In genomic region chr2:237085261-237086221, GRCh38 we compare ENCODE assay signal across 1 cellular context.
A peak's percentile ranks its signal among the peaks of the same experiment; 100 is the strongest.
TF ChIP-seq lines count a peak whose summit lies in the region.

COPS8 (plus strand) TSS chr2:237085889; CDS start chr2:237085965, 76 bp downstream.

TF ChIP-seq in HepG2, 621 proteins besides CTCF, POLR2A, EP300 and RAD21 (continued from another document and continues in another):
- TF ChIP-seq ZNF337 (CRISPR knock-in tag; IDR thresholded peaks at IDR 0.05; ENCODE audit: borderline replicate concordance, low read depth): peak; percentile 93; the same call in 1 of the 2 replicates
- TF ChIP-seq ZNF331 (CRISPR knock-in tag; IDR thresholded peaks at IDR 0.05): peak; percentile 96
- peak; percentile 51; the same call in 1 of the 2 replicates for TF ChIP-seq ZBED4 (CRISPR knock-in tag; IDR thresholded peaks at IDR 0.05; ENCODE audit: borderline replicate concordance)
- peak; percentile 69; the same call in 1 of the 2 replicates for TF ChIP-seq ZNF615 (CRISPR knock-in tag; IDR thresholded peaks at IDR 0.05; ENCODE audit: borderline replicate concordance)
- TF ChIP-seq ZNF3 (CRISPR knock-in tag; IDR thresholded peaks at IDR 0.05): no peak; the same call in 1 of the 2 replicates
- no peak for TF ChIP-seq FLYWCH1 (CRISPR knock-in tag; IDR thresholded peaks at IDR 0.05)
- peak; percentile 56 for TF ChIP-seq ZNF629 (CRISPR knock-in tag; conservative IDR thresholded peaks at IDR 0.05)
- TF ChIP-seq ZNF124 (CRISPR knock-in tag; IDR thresholded peaks at IDR 0.05): 0 out of 2 replicates have a peak, but pooled peaks have one; percentile 93
- TF ChIP-seq KDM2A (CRISPR knock-in tag; IDR thresholded peaks at IDR 0.05; ENCODE audit: borderline replicate concordance, low read depth): peak; percentile 99
- TF ChIP-seq MATR3 (CRISPR knock-in tag; IDR thresholded peaks at IDR 0.05): no peak
- peak; percentile 99 for TF ChIP-seq HBP1 (CRISPR knock-in tag; IDR thresholded peaks at IDR 0.05; ENCODE audit: low read depth)
- TF ChIP-seq HOXA5 (CRISPR knock-in tag; IDR thresholded peaks at IDR 0.05): peak; percentile 96; the same call in 1 of the 2 replicates
- TF ChIP-seq NR2C2 (CRISPR knock-in tag; IDR thresholded peaks at IDR 0.05; ENCODE audit: borderline replicate concordance): peak; percentile 95
- TF ChIP-seq, protein P1, sequence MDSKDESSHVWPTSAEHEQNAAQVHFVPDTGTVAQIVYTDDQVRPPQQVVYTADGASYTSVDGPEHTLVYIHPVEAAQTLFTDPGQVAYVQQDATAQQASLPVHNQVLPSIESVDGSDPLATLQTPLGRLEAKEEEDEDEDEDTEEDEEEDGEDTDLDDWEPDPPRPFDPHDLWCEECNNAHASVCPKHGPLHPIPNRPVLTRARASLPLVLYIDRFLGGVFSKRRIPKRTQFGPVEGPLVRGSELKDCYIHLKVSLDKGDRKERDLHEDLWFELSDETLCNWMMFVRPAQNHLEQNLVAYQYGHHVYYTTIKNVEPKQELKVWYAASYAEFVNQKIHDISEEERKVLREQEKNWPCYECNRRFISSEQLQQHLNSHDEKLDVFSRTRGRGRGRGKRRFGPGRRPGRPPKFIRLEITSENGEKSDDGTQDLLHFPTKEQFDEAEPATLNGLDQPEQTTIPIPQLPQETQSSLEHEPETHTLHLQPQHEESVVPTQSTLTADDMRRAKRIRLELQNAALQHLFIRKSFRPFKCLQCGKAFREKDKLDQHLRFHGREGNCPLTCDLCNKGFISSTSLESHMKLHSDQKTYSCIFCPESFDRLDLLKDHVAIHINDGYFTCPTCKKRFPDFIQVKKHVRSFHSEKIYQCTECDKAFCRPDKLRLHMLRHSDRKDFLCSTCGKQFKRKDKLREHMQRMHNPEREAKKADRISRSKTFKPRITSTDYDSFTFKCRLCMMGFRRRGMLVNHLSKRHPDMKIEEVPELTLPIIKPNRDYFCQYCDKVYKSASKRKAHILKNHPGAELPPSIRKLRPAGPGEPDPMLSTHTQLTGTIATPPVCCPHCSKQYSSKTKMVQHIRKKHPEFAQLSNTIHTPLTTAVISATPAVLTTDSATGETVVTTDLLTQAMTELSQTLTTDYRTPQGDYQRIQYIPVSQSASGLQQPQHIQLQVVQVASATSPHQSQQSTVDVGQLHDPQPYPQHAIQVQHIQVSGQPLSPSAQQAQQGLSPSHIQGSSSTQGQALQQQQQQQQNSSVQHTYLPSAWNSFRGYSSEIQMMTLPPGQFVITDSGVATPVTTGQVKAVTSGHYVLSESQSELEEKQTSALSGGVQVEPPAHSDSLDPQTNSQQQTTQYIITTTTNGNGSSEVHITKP (CRISPR knock-in tag; IDR thresholded peaks at IDR 0.05; ENCODE audit: low read depth): peak; percentile 84; the same call in 1 of the 2 replicates
- TF ChIP-seq, protein P2, sequence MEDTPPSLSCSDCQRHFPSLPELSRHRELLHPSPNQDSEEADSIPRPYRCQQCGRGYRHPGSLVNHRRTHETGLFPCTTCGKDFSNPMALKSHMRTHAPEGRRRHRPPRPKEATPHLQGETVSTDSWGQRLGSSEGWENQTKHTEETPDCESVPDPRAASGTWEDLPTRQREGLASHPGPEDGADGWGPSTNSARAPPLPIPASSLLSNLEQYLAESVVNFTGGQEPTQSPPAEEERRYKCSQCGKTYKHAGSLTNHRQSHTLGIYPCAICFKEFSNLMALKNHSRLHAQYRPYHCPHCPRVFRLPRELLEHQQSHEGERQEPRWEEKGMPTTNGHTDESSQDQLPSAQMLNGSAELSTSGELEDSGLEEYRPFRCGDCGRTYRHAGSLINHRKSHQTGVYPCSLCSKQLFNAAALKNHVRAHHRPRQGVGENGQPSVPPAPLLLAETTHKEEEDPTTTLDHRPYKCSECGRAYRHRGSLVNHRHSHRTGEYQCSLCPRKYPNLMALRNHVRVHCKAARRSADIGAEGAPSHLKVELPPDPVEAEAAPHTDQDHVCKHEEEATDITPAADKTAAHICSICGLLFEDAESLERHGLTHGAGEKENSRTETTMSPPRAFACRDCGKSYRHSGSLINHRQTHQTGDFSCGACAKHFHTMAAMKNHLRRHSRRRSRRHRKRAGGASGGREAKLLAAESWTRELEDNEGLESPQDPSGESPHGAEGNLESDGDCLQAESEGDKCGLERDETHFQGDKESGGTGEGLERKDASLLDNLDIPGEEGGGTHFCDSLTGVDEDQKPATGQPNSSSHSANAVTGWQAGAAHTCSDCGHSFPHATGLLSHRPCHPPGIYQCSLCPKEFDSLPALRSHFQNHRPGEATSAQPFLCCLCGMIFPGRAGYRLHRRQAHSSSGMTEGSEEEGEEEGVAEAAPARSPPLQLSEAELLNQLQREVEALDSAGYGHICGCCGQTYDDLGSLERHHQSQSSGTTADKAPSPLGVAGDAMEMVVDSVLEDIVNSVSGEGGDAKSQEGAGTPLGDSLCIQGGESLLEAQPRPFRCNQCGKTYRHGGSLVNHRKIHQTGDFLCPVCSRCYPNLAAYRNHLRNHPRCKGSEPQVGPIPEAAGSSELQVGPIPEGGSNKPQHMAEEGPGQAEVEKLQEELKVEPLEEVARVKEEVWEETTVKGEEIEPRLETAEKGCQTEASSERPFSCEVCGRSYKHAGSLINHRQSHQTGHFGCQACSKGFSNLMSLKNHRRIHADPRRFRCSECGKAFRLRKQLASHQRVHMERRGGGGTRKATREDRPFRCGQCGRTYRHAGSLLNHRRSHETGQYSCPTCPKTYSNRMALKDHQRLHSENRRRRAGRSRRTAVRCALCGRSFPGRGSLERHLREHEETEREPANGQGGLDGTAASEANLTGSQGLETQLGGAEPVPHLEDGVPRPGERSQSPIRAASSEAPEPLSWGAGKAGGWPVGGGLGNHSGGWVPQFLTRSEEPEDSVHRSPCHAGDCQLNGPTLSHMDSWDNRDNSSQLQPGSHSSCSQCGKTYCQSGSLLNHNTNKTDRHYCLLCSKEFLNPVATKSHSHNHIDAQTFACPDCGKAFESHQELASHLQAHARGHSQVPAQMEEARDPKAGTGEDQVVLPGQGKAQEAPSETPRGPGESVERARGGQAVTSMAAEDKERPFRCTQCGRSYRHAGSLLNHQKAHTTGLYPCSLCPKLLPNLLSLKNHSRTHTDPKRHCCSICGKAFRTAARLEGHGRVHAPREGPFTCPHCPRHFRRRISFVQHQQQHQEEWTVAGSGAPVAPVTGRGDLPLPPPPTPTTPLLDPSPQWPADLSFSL (CRISPR knock-in tag; IDR thresholded peaks at IDR 0.05): no peak
- peak; percentile 97; the same call in 1 of the 2 replicates for TF ChIP-seq ZNF550 (CRISPR knock-in tag; IDR thresholded peaks at IDR 0.05; ENCODE audit: borderline replicate concordance)
- TF ChIP-seq FOSL2 (CRISPR knock-in tag; IDR thresholded peaks at IDR 0.05): peak; percentile 77
- TF ChIP-seq, protein P3, sequence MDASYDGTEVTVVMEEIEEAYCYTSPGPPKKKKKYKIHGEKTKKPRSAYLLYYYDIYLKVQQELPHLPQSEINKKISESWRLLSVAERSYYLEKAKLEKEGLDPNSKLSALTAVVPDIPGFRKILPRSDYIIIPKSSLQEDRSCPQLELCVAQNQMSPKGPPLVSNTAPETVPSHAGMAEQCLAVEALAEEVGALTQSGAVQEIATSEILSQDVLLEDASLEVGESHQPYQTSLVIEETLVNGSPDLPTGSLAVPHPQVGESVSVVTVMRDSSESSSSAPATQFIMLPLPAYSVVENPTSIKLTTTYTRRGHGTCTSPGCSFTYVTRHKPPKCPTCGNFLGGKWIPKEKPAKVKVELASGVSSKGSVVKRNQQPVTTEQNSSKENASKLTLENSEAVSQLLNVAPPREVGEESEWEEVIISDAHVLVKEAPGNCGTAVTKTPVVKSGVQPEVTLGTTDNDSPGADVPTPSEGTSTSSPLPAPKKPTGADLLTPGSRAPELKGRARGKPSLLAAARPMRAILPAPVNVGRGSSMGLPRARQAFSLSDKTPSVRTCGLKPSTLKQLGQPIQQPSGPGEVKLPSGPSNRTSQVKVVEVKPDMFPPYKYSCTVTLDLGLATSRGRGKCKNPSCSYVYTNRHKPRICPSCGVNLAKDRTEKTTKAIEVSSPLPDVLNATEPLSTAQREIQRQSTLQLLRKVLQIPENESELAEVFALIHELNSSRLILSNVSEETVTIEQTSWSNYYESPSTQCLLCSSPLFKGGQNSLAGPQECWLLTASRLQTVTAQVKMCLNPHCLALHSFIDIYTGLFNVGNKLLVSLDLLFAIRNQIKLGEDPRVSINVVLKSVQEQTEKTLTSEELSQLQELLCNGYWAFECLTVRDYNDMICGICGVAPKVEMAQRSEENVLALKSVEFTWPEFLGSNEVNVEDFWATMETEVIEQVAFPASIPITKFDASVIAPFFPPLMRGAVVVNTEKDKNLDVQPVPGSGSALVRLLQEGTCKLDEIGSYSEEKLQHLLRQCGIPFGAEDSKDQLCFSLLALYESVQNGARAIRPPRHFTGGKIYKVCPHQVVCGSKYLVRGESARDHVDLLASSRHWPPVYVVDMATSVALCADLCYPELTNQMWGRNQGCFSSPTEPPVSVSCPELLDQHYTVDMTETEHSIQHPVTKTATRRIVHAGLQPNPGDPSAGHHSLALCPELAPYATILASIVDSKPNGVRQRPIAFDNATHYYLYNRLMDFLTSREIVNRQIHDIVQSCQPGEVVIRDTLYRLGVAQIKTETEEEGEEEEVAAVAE (CRISPR knock-in tag; IDR thresholded peaks at IDR 0.05; ENCODE audit: borderline replicate concordance): peak; percentile 85; the same call in 1 of the 2 replicates
- TF ChIP-seq SMAD3 (CRISPR knock-in tag; IDR thresholded peaks at IDR 0.05): peak; percentile 96
- peak; percentile 59 for TF ChIP-seq MED13 (CRISPR knock-in tag; IDR thresholded peaks at IDR 0.05)
- peak; percentile 98 for TF ChIP-seq ZFY (CRISPR knock-in tag; IDR thresholded peaks at IDR 0.05)
- TF ChIP-seq PAF1 (CRISPR knock-in tag; IDR thresholded peaks at IDR 0.05): no peak
- no peak for TF ChIP-seq PHB2 (IDR thresholded peaks at IDR 0.05; ENCODE audit: partially characterized antibody)
- TF ChIP-seq ZNF879 (CRISPR knock-in tag; IDR thresholded peaks at IDR 0.05): no peak
- TF ChIP-seq ATF2 (CRISPR knock-in tag; IDR thresholded peaks at IDR 0.05): peak; percentile 96
- TF ChIP-seq NFE2L2 (IDR thresholded peaks at IDR 0.05; ENCODE audit: low read length): no peak
- TF ChIP-seq ZNF547 (CRISPR knock-in tag; IDR thresholded peaks at IDR 0.05): peak; percentile 77; the same call in 1 of the 2 replicates
- TF ChIP-seq, protein P4, sequence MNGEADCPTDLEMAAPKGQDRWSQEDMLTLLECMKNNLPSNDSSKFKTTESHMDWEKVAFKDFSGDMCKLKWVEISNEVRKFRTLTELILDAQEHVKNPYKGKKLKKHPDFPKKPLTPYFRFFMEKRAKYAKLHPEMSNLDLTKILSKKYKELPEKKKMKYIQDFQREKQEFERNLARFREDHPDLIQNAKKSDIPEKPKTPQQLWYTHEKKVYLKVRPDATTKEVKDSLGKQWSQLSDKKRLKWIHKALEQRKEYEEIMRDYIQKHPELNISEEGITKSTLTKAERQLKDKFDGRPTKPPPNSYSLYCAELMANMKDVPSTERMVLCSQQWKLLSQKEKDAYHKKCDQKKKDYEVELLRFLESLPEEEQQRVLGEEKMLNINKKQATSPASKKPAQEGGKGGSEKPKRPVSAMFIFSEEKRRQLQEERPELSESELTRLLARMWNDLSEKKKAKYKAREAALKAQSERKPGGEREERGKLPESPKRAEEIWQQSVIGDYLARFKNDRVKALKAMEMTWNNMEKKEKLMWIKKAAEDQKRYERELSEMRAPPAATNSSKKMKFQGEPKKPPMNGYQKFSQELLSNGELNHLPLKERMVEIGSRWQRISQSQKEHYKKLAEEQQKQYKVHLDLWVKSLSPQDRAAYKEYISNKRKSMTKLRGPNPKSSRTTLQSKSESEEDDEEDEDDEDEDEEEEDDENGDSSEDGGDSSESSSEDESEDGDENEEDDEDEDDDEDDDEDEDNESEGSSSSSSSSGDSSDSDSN (CRISPR knock-in tag; IDR thresholded peaks at IDR 0.05): peak; percentile 95
- TF ChIP-seq ZNF775 (CRISPR knock-in tag; IDR thresholded peaks at IDR 0.05; ENCODE audit: borderline replicate concordance): no peak
- no peak for TF ChIP-seq IKZF1 (IDR thresholded peaks at IDR 0.05)
- TF ChIP-seq KLF13 (CRISPR knock-in tag; IDR thresholded peaks at IDR 0.05): peak; percentile 48; the same call in 1 of the 2 replicates
- peak; percentile 95 for TF ChIP-seq ZNF34 (CRISPR knock-in tag; IDR thresholded peaks at IDR 0.05; ENCODE audit: borderline replicate concordance)
- peak; percentile 58 for TF ChIP-seq ZEB1 (IDR thresholded peaks at IDR 0.05; ENCODE audit: insufficient replicate concordance, low read depth)
